In the genomic region with DNA sequence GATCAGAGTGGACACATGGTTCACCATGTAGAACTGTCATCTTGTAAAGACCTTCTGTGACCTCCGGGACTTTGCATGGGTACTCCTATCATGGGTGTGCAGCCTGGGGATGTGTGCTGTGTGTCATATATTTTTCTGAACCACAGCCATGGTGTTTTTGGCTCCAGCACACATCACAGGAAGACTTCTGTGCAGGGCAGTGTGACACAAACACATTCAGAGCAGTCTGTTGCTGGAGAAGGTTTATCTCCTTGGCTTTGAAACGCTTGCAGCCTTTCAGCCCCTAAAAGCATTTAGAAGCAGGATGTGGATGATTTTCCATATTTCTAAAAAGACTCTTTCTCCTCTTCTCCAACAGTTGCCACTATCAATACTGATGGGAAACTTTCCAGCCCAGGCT, we compare ENCODE assay signal across 24 cellular contexts.
DNase-seq lines count a peak whose midpoint lies in the region; ATAC-seq, FAIRE-seq and TF ChIP-seq lines count a peak whose summit lies in the region.
"Had no signal": no experiment of that assay in that cellular context is flagged by ENCODE, and none has a peak within 500 bp of the region (broad histone marks: within the 10 kb centered on the region; RNA-seq: fewer than 3 reads in every experiment).

No MANE protein-coding gene starts in this region.

- H3K4me1 Mint-ChIP-seq in glutamatergic neuron (ENCODE audit: low read depth, unreplicated experiment) = peaks cover 5% of the 10 kb centered on the region
- H3K4me1 Mint-ChIP-seq: CD14-positive monocyte; CD4-positive, alpha-beta memory T cell; CD4-positive, CD25-positive, alpha-beta regulatory T cell; CD8-positive, alpha-beta memory T cell had no signal

- WGBS in A549 (ENCODE audit: missing lambda C conversion rate) = 89% methylated on average over 2 of the region's 2 CpGs
- 46% methylated on average over 2 of the region's 2 CpGs for WGBS in right cardiac atrium
- whole genome bisulfite sequencing in stomach, 5 donors = 53 to 76% (median 67%) methylated on average over 2 of the region's 2 CpGs

- H3K9me3 Mint-ChIP-seq in glutamatergic neuron (ENCODE audit: unreplicated experiment) = peaks cover 3% of the 10 kb centered on the region

- DNase-seq in Right ventricle myocardium inferior (ENCODE audit: missing footprints) (no peak), right atrium auricular region (ENCODE audit: low spot score) (no peak), A549 (ENCODE audit: low read depth in 1 of 2, low spot score in 1 of 2) (no peak), left ventricle myocardium inferior (no peak), right cardiac atrium (no peak), stomach (no peak), glutamatergic neuron (no peak)
- DNase-seq: BE2C; C1 segment of cervical spinal cord; CD4-positive, alpha-beta memory T cell; CD4-positive, CD25-positive, alpha-beta regulatory T cell; CD8-positive, alpha-beta memory T cell; COR-L47; DMS 273 treated with DMSO at 0.1 percent for 48 hours; DMS153; DMS53; DMS79 had no signal

- no peaks in the 10 kb centered on the region for H3K36me3 Mint-ChIP-seq in glutamatergic neuron (ENCODE audit: unreplicated experiment)
- H3K36me3 Mint-ChIP-seq: CD14-positive monocyte; CD4-positive, alpha-beta memory T cell; CD4-positive, CD25-positive, alpha-beta regulatory T cell; CD8-positive, alpha-beta memory T cell had no signal

- CTCF ChIA-PET in A549 (lab: Yijun Ruan, JAX) = interaction anchor here (1.1 to 11.6 kb wide), 7 partner anchors 12 to 244 kb away, joined by 3 to 70 read pairs (median 11); no protein-coding TSS in a partner anchor

- H3K36me3 ChIP-seq in right atrium auricular region = no peaks in the 10 kb centered on the region
- H3K36me3 ChIP-seq in left ventricle myocardium inferior = no peaks in the 10 kb centered on the region
- H3K36me3 ChIP-seq in stomach = no peaks in the 10 kb centered on the region
- H3K36me3 ChIP-seq: BE2C, BLaER1 had no signal

- no peaks in the 10 kb centered on the region for H3K27me3 ChIP-seq in right atrium auricular region
- H3K27me3 ChIP-seq in left ventricle myocardium inferior (ENCODE audit: low read depth) = peaks cover 42% of the 10 kb centered on the region
- H3K27me3 ChIP-seq in right cardiac atrium (ENCODE audit: control insufficient read depth, insufficient read depth) = no peaks in the 10 kb centered on the region
- H3K27me3 ChIP-seq in stomach = no peaks in the 10 kb centered on the region
- H3K27me3 ChIP-seq: BE2C, BLaER1 had no signal

- no peak for FAIRE-seq in A549 (lab: Jason Lieb, UNC)
- FAIRE-seq: GM12878, GM12892, GM18507 had no signal

- H3K4me3 ChIP-seq in right atrium auricular region (no peak overlapping the region), A549 (no peak overlapping the region), left ventricle myocardium inferior (no peak overlapping the region), right cardiac atrium (ENCODE audit: low read length) (no peak overlapping the region), stomach (no peak overlapping the region)
- H3K4me3 ChIP-seq: BLaER1, GM12878 had no signal

- TF ChIP-seq EP300 in A549 (IDR thresholded peaks at IDR 0.05) (no peak), stomach (IDR thresholded peaks at IDR 0.05) (no peak)

- no peaks in the 10 kb centered on the region for H3K9me3 ChIP-seq in right atrium auricular region
- H3K9me3 ChIP-seq in A549 = 0 out of 3 replicates have a peak, but pooled peaks cover 3% of the 10 kb centered on the region
- no peaks in the 10 kb centered on the region for H3K9me3 ChIP-seq in left ventricle myocardium inferior (replicated peaks)
- H3K9me3 ChIP-seq in right cardiac atrium (ENCODE audit: control insufficient read depth, low read length) = no peaks in the 10 kb centered on the region
- no peaks in the 10 kb centered on the region for H3K9me3 ChIP-seq in stomach
- H3K9me3 ChIP-seq: BE2C, BLaER1 had no signal

- H3K27ac Mint-ChIP-seq in glutamatergic neuron (ENCODE audit: unreplicated experiment) = no peak overlapping the region
- H3K27ac Mint-ChIP-seq: CD14-positive monocyte; CD4-positive, alpha-beta memory T cell; CD4-positive, CD25-positive, alpha-beta regulatory T cell; CD8-positive, alpha-beta memory T cell had no signal

- intact Hi-C loops in Right ventricle myocardium inferior (cut with DNase I) = no loop called here
- intact Hi-C loops in left ventricle myocardium inferior (cut with micrococcal nuclease) = no loop called here
- intact Hi-C loops in right cardiac atrium (cut with DNase I) = loop anchor here in 1 of 4 donors (10.0 kb wide), 1 partner anchor 239 kb away; the partner anchor contains the start of gene THBD
- intact Hi-C loops in stomach (cut with DNase I; ENCODE audit: low total_unique reads) = no loop called here

- TF ChIP-seq RAD21 in A549 (conservative IDR thresholded peaks at IDR 0.05 in 1 of 2, IDR thresholded peaks at IDR 0.05 in 1 of 2) = no peak

- H3K4me2 ChIP-seq in A549 = peak overlapping the region; percentile 54; the same call in 2 of the 3 replicates
- H3K4me2 ChIP-seq: BLaER1 had no signal

- H3K4me1 ChIP-seq in right atrium auricular region (no peaks in the 10 kb centered on the region), A549 (peaks cover 47% of the 10 kb centered on the region), left ventricle myocardium inferior (peaks cover 11% of the 10 kb centered on the region), right cardiac atrium (ENCODE audit: control insufficient read depth, insufficient read depth, low read length) (peaks cover 2% of the 10 kb centered on the region), stomach (peaks cover 5 to 33% (median 11%) of the 10 kb centered on the region in 4 donors)
- H3K4me1 ChIP-seq: BE2C, BLaER1 had no signal

- ATAC-seq in Right ventricle myocardium inferior = peak; percentile 46
- no peak for ATAC-seq in A549
- ATAC-seq in right cardiac atrium = peak; percentile 65 to 74
- no peak for ATAC-seq in HG02588 (IDR thresholded peaks at IDR 0.05; ENCODE audit: unreplicated experiment)
- ATAC-seq: GM12878 had no signal

- TF ChIP-seq POLR2A in A549 (IDR thresholded peaks at IDR 0.05; ENCODE audit: low read length) = no peak
- no peak for TF ChIP-seq POLR2A in stomach (IDR thresholded peaks at IDR 0.05)

- peaks cover under 1% of the 10 kb centered on the region for H3K27me3 Mint-ChIP-seq in glutamatergic neuron (ENCODE audit: unreplicated experiment)

- H3K27ac ChIP-seq in right atrium auricular region = no peak overlapping the region
- peak overlapping the region; percentile 74 to 77 for H3K27ac ChIP-seq in A549
- H3K27ac ChIP-seq in left ventricle myocardium inferior (replicated peaks) = peak overlapping the region; percentile 46
- H3K27ac ChIP-seq in right cardiac atrium (ENCODE audit: low read length) = no peak overlapping the region
- no peak overlapping the region for H3K27ac ChIP-seq in stomach
- H3K27ac ChIP-seq: 22Rv1, BLaER1 had no signal

- TF ChIP-seq CTCF in right atrium auricular region (IDR thresholded peaks at IDR 0.05) = no peak
- TF ChIP-seq CTCF in A549 (IDR thresholded peaks at IDR 0.05) = no peak
- no peak for TF ChIP-seq CTCF in left ventricle myocardium inferior (IDR thresholded peaks at IDR 0.05; ENCODE audit: borderline replicate concordance)
- no peak for TF ChIP-seq CTCF in stomach (IDR thresholded peaks at IDR 0.05)
- no peak for TF ChIP-seq CTCF in glutamatergic neuron (IDR thresholded peaks at IDR 0.05; ENCODE audit: partially characterized antibody, unreplicated experiment)

- H3K4me3 Mint-ChIP-seq in glutamatergic neuron (ENCODE audit: unreplicated experiment) = no peak overlapping the region
- H3K4me3 Mint-ChIP-seq: CD14-positive monocyte; CD4-positive, alpha-beta memory T cell; CD4-positive, CD25-positive, alpha-beta regulatory T cell; CD8-positive, alpha-beta memory T cell had no signal

- POLR2A ChIA-PET in A549 (lab: Yijun Ruan, JAX) = interaction anchor here (0.6 to 2.1 kb wide), 3 partner anchors 30 to 545 kb away, joined by 3 to 5 read pairs (median 5); partner anchors contain the start of gene NXT1

TF ChIP-seq in A549, 52 proteins besides CTCF, POLR2A, EP300 and RAD21 (continues in another document):
- TF ChIP-seq, protein P1, sequence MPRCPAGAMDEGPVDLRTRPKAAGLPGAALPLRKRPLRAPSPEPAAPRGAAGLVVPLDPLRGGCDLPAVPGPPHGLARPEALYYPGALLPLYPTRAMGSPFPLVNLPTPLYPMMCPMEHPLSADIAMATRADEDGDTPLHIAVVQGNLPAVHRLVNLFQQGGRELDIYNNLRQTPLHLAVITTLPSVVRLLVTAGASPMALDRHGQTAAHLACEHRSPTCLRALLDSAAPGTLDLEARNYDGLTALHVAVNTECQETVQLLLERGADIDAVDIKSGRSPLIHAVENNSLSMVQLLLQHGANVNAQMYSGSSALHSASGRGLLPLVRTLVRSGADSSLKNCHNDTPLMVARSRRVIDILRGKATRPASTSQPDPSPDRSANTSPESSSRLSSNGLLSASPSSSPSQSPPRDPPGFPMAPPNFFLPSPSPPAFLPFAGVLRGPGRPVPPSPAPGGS (IDR thresholded peaks at IDR 0.05) = no peak
- TF ChIP-seq FOXS1 (CRISPR knock-in tag; IDR thresholded peaks at IDR 0.05) (no peak), EHMT2 (IDR thresholded peaks at IDR 0.05; ENCODE audit: low read depth) (no peak), TFCP2L1 (CRISPR knock-in tag; IDR thresholded peaks at IDR 0.05) (no peak), KDM5A (IDR thresholded peaks at IDR 0.05) (no peak), MAZ (IDR thresholded peaks at IDR 0.05; ENCODE audit: borderline replicate concordance, low read depth, low read length) (no peak), ZC3H11A (IDR thresholded peaks at IDR 0.05) (no peak)
- TF ChIP-seq, protein P2, sequence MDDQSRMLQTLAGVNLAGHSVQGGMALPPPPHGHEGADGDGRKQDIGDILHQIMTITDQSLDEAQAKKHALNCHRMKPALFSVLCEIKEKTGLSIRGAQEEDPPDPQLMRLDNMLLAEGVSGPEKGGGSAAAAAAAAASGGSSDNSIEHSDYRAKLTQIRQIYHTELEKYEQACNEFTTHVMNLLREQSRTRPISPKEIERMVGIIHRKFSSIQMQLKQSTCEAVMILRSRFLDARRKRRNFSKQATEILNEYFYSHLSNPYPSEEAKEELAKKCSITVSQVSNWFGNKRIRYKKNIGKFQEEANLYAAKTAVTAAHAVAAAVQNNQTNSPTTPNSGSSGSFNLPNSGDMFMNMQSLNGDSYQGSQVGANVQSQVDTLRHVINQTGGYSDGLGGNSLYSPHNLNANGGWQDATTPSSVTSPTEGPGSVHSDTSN (IDR thresholded peaks at IDR 0.05) = no peak

Comparison
In these comparisons a context has a peak if more than half of its experiments do, and no peak if none do; other contexts are left out.
1. H3K27ac ChIP-seq: peak in A549 (2 of 2) and left ventricle myocardium inferior (single experiment); none in right atrium auricular region (0 of 2), right cardiac atrium (single experiment) and stomach (0 of 5).
2. ATAC-seq: peak in Right ventricle myocardium inferior (single experiment) and right cardiac atrium (2 of 2); none in A549 (0 of 2) and HG02588 (single experiment).